Comparison of ENCODE assay signal across 17 cellular contexts in the genomic region with DNA sequence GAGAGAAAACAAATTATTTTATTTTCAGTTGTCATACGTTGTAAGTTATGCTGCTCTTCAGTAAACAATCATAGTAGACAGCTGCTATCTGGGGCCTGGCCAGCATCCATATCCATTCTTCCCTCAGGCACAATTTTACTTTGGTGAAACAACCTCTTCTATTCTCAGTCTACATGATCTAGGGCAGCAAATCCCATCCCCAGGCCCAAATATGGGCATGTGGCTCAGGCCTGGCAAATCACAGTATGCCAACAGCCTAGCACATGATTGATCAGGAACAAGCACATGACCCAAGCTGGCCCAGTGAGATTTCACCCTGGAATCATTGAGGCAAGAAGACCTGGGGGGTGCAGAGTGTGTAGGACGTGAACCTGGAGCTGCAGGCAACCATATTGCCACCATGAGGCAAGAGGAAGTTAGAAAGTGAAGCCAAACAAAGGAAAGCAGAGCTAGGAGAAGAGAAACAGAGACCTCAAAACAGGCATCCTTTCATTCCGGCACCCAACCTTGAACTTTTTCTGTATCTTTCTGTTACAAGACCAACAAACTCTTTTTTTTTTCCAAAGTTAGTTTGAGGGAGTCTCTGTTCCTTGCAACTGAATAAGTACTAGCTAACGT. TPM values are rescaled to one million over a fixed set of nuclear protein-coding genes. Genes with fewer than 3 reads are reported as not detected.
DNase-seq lines count a peak whose midpoint lies in the region; ATAC-seq and TF ChIP-seq lines count a peak whose summit lies in the region.
"Had no signal": no experiment of that assay in that cellular context is flagged by ENCODE, and none has a peak within 500 bp of the region (broad histone marks: within the 10 kb centered on the region; RNA-seq: fewer than 3 reads in every experiment).

No MANE protein-coding gene starts in this region.

- H3K4me3 ChIP-seq in GM23338, result no peak overlapping the region
- H3K4me3 ChIP-seq in endodermal cell (ENCODE audit: low read length), result no peak overlapping the region
- H3K4me3 ChIP-seq: prostate gland had no signal

- ATAC-seq in GM23338 (no peak), HG03135 (IDR thresholded peaks at IDR 0.05; ENCODE audit: unreplicated experiment) (no peak)
- ATAC-seq: stimulated activated effector memory CD8-positive, alpha-beta T cell treated with anti-CD3 and anti-CD28 coated beads, Interleukin-12 subunit alpha, Interleukin-12 subunit beta, amount 100 ng/mL, for 72 hours had no signal

- no peak overlapping the region for H3K4me2 ChIP-seq in GM23338

- H2AFZ ChIP-seq in GM23338, result peak overlapping the region; percentile 94; the same call in 1 of the 2 replicates

- no peaks in the 10 kb centered on the region for H3K27me3 ChIP-seq in GM23338 (ENCODE audit: insufficient read depth)
- H3K27me3 ChIP-seq in endodermal cell (ENCODE audit: control insufficient read depth, insufficient read depth, low read length, poor library complexity, severe bottlenecking), result no peaks in the 10 kb centered on the region

- no peaks in the 10 kb centered on the region for H3K36me3 Mint-ChIP-seq in GM23338 (ENCODE audit: low read depth)
- no peaks in the 10 kb centered on the region for H3K36me3 Mint-ChIP-seq in endodermal cell (ENCODE audit: low read depth)
- H3K36me3 Mint-ChIP-seq: brain; memory B cell; stimulated activated effector memory CD8-positive, alpha-beta T cell treated with anti-CD3 and anti-CD28 coated beads, Interleukin-12 subunit alpha, Interleukin-12 subunit beta, amount 100 ng/mL, for 72 hours had no signal

- H3K27ac ChIP-seq in 22Rv1 (peak overlapping the region; percentile 99), GM23338 (ENCODE audit: low read depth) (no peak overlapping the region), endodermal cell (ENCODE audit: low read depth, low read length) (no peak overlapping the region)

- peaks cover 15% of the 10 kb centered on the region for H3K4me1 Mint-ChIP-seq in GM23338
- peaks cover 9% of the 10 kb centered on the region for H3K4me1 Mint-ChIP-seq in endodermal cell

- H3K4me3 Mint-ChIP-seq in GM23338 (no peak overlapping the region), endodermal cell (no peak overlapping the region)
- H3K4me3 Mint-ChIP-seq: brain; memory B cell; stimulated activated effector memory CD8-positive, alpha-beta T cell treated with anti-CD3 and anti-CD28 coated beads, Interleukin-12 subunit alpha, Interleukin-12 subunit beta, amount 100 ng/mL, for 72 hours had no signal

- no peaks in the 10 kb centered on the region for H3K9me3 ChIP-seq in endodermal cell (ENCODE audit: control insufficient read depth, low read length)
- H3K9me3 ChIP-seq: prostate gland had no signal

- H3K27ac Mint-ChIP-seq in GM23338, result no peak overlapping the region
- no peak overlapping the region for H3K27ac Mint-ChIP-seq in endodermal cell
- H3K27ac Mint-ChIP-seq: brain; memory B cell; stimulated activated effector memory CD8-positive, alpha-beta T cell treated with anti-CD3 and anti-CD28 coated beads, Interleukin-12 subunit alpha, Interleukin-12 subunit beta, amount 100 ng/mL, for 72 hours had no signal

- whole genome bisulfite sequencing in endodermal cell (ENCODE audit: insufficient coverage in 1 of 2, insufficient read length in 1 of 2), 2 experiments, result 94 to 96% methylated on average over 4 of the region's 4 CpGs

- no peaks in the 10 kb centered on the region for H3K79me2 ChIP-seq in GM23338 (replicated peaks; ENCODE audit: insufficient read depth)

- no peaks in the 10 kb centered on the region for H3K9me3 Mint-ChIP-seq in GM23338
- H3K9me3 Mint-ChIP-seq in endodermal cell, result no peaks in the 10 kb centered on the region
- H3K9me3 Mint-ChIP-seq: memory B cell; stimulated activated effector memory CD8-positive, alpha-beta T cell treated with anti-CD3 and anti-CD28 coated beads, Interleukin-12 subunit alpha, Interleukin-12 subunit beta, amount 100 ng/mL, for 72 hours had no signal

- no peak overlapping the region for H3K9ac ChIP-seq in endodermal cell (ENCODE audit: extremely low read depth, low read length, poor library complexity, severe bottlenecking)

- H3K36me3 ChIP-seq in GM23338 (ENCODE audit: insufficient read depth) (no peaks in the 10 kb centered on the region), endodermal cell (ENCODE audit: control insufficient read depth, insufficient read depth, low read length) (no peaks in the 10 kb centered on the region)
- H3K36me3 ChIP-seq: prostate gland had no signal

- H3F3A ChIP-seq in GM23338 (replicated peaks; ENCODE audit: low read depth), result no peaks in the 10 kb centered on the region

- DNase-seq in GM23338 (ENCODE audit: low spot score) (no peak), SK-MEL-5 (ENCODE audit: low read depth, low spot score) (peak; percentile 76), foreskin melanocyte (peak; percentile 95), endodermal cell (no peak), A172 (ENCODE audit: low spot score) (no peak), mesenteric fat pad (ENCODE audit: low spot score) (no peak)
- DNase-seq: activated CD4-positive, alpha-beta T cell treated with anti-CD3 and anti-CD28 coated beads, Interleukin-2, amount 50 U/mL, for 1 hour; activated effector memory CD4-positive, alpha-beta T cell treated with Interleukin-2 at 50 U/mL for 16 hours; DND-41; erythroblast; NCI-H146 had no signal

- in situ Hi-C loops in SK-MEL-5 (cut with HindIII; ENCODE audit: low pct_unique_long_range_greater_than_20kb, low sequenced_read_pairs), result no loop called here

- no peak for TF ChIP-seq CTCF in 22Rv1 (IDR thresholded peaks at IDR 0.05)
- TF ChIP-seq CTCF in GM23338 (conservative IDR thresholded peaks at IDR 0.05; ENCODE audit: low read depth in 2 of 2), result no peak
- no peak for TF ChIP-seq CTCF in endodermal cell (conservative IDR thresholded peaks at IDR 0.05)

- peaks cover 9% of the 10 kb centered on the region for H3K27me3 Mint-ChIP-seq in GM23338 (ENCODE audit: insufficient read depth, low read depth, poor library complexity)
- no peaks in the 10 kb centered on the region for H3K27me3 Mint-ChIP-seq in endodermal cell (ENCODE audit: insufficient read depth)
- H3K27me3 Mint-ChIP-seq: memory B cell had no signal

- no peaks in the 10 kb centered on the region for H3K9me2 ChIP-seq in GM23338 (ENCODE audit: insufficient read depth)

- no peaks in the 10 kb centered on the region for H4K20me1 ChIP-seq in GM23338 (replicated peaks; ENCODE audit: insufficient read depth)

- H3K4me1 ChIP-seq in GM23338 (ENCODE audit: insufficient read depth) (no peaks in the 10 kb centered on the region), endodermal cell (ENCODE audit: control insufficient read depth, insufficient read depth, low read length) (no peaks in the 10 kb centered on the region)
- H3K4me1 ChIP-seq: prostate gland had no signal

TF ChIP-seq in GM23338, 12 proteins besides CTCF, POLR2A, EP300 and RAD21:
- TF ChIP-seq POLR2AphosphoS5 (IDR thresholded peaks at IDR 0.05; ENCODE audit: low read depth) (no peak), STAT1 (IDR thresholded peaks at IDR 0.05; ENCODE audit: unreplicated experiment) (no peak), EZH2phosphoT487 (IDR thresholded peaks at IDR 0.05; ENCODE audit: unreplicated experiment) (no peak), JUNB (IDR thresholded peaks at IDR 0.05; ENCODE audit: unreplicated experiment) (no peak), NANOG (IDR thresholded peaks at IDR 0.05; ENCODE audit: borderline replicate concordance) (no peak), EZH2 (IDR thresholded peaks at IDR 0.05; ENCODE audit: low read depth, unreplicated experiment) (no peak)
- TF ChIP-seq, protein P1, sequence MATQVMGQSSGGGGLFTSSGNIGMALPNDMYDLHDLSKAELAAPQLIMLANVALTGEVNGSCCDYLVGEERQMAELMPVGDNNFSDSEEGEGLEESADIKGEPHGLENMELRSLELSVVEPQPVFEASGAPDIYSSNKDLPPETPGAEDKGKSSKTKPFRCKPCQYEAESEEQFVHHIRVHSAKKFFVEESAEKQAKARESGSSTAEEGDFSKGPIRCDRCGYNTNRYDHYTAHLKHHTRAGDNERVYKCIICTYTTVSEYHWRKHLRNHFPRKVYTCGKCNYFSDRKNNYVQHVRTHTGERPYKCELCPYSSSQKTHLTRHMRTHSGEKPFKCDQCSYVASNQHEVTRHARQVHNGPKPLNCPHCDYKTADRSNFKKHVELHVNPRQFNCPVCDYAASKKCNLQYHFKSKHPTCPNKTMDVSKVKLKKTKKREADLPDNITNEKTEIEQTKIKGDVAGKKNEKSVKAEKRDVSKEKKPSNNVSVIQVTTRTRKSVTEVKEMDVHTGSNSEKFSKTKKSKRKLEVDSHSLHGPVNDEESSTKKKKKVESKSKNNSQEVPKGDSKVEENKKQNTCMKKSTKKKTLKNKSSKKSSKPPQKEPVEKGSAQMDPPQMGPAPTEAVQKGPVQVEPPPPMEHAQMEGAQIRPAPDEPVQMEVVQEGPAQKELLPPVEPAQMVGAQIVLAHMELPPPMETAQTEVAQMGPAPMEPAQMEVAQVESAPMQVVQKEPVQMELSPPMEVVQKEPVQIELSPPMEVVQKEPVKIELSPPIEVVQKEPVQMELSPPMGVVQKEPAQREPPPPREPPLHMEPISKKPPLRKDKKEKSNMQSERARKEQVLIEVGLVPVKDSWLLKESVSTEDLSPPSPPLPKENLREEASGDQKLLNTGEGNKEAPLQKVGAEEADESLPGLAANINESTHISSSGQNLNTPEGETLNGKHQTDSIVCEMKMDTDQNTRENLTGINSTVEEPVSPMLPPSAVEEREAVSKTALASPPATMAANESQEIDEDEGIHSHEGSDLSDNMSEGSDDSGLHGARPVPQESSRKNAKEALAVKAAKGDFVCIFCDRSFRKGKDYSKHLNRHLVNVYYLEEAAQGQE (IDR thresholded peaks at IDR 0.05; ENCODE audit: unreplicated experiment), result no peak
TF ChIP-seq in GM23338: peak in this region for 0.

RNA-seq across cellular contexts. Expression of a gene that starts 10.3 kb away (rescaled TPM):
- not detected in 2 replicates for total RNA-seq in GM23338 (2014; rRNA removed; shearing (Covaris generic))
- polyA plus RNA-seq in GM23338 (2016; fragmentation: Nextera tagmentation; extraction: Ambion mirVana), result not detected in 2 replicates
- total RNA-seq in SK-MEL-5 (2014; rRNA removed; shearing (Covaris generic)), result not detected in 2 replicates
- not detected in 2 replicates for polyA plus RNA-seq in SK-MEL-5 (2015; cell fraction: cytosol; rRNA removed)
- 1.3 TPM in 1 of 2 replicates, not detected in the other for polyA plus RNA-seq in SK-MEL-5 (2015; cell fraction: nucleus; rRNA removed)
- total RNA-seq in endodermal cell, result 1 to 10 TPM in 1 of 2 donors, under 1 TPM in 1; 0.35 to 1.2 TPM
- polyA plus RNA-seq in endodermal cell (2013, experiment 1 of 2), result not detected
- not detected for polyA plus RNA-seq in endodermal cell (2013, experiment 2 of 2)
- not detected in 2 replicates for total RNA-seq in A172 (2014; rRNA removed; shearing (Covaris generic))
- total RNA-seq in mesenteric fat pad, result not detected

Comparison
In these comparisons a context has a peak if more than half of its experiments do, and no peak if none do; other contexts are left out.
1. DNase-seq: peak in SK-MEL-5 (single experiment) and foreskin melanocyte (single experiment); none in GM23338 (single experiment), endodermal cell (single experiment), A172 (single experiment) and mesenteric fat pad (single experiment).